20 cellular contexts compared by ENCODE assay signal in the genomic region with DNA sequence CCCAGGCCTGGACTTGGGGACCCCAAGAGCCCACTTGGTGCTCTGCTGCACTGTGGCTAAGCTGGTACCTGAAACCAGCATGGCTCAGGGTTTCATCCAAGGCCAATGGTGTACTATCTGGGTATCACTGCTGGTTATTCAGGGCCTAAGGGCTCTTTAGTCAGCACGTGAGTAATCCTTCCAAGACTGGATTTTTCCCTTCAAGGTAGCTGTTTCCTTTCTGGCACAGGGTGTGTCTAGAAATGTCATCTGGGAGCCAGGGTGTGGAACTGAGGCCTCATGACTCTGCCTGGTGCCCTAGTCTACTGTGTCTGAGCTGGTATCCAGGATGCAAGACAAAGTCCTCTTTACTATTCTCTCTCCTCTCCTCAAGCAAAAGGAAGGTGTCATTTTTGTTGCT.
"Had no signal": no experiment of that assay in that cellular context is flagged by ENCODE, and none has a peak within 500 bp of the region (broad histone marks: within the 10 kb centered on the region; RNA-seq: fewer than 3 reads in every experiment).

No MANE protein-coding gene starts in this region.

- H2AFZ ChIP-seq: parathyroid adenoma had no signal

- H3K4me1 Mint-ChIP-seq: natural killer cell had no signal

- H3K36me3 Mint-ChIP-seq: natural killer cell had no signal

- H3K4me3 ChIP-seq: coronary artery, esophagus squamous epithelium, tibial nerve, vagina had no signal

- H3K9ac ChIP-seq: parathyroid adenoma had no signal

- H3K36me3 ChIP-seq: brain microvascular endothelial cell, esophagus squamous epithelium, tibial nerve, vagina had no signal

- H3K27ac Mint-ChIP-seq: natural killer cell had no signal

- H3K4me1 ChIP-seq: esophagus squamous epithelium, parathyroid adenoma, tibial nerve, vagina had no signal

- ATAC-seq: activated T-cell treated with anti-CD3 and anti-CD28 coated beads, Interleukin-2, amount 50 U/mL, for 4 hours; left cardiac atrium had no signal

- DNase-seq: activated CD4-positive, alpha-beta T cell treated with anti-CD3 and anti-CD28 coated beads, Interleukin-2, amount 50 U/mL, for 1 hour; activated CD4-positive, CD25-positive, alpha-beta regulatory T cell treated with anti-CD3 and anti-CD28 coated beads, Interleukin-2, amount 50 U/mL, for 72 hours; activated CD8-positive, alpha-beta memory T cell treated with anti-CD3 and anti-CD28 coated beads, Interleukin-2, amount 50 U/mL, for 4 hours; activated effector memory CD4-positive, alpha-beta T cell treated with Interleukin-2 at 50 U/mL for 16 hours; activated naive CD4-positive, alpha-beta T cell treated with anti-CD3 and anti-CD28 coated beads, Interleukin-2, amount 50 U/mL, for 16 hours; activated T-cell treated with anti-CD3 and anti-CD28 coated beads, Interleukin-2, amount 50 U/mL, for 4 hours; aorta; brain microvascular endothelial cell; esophagus squamous epithelium; left cardiac atrium; natural killer cell; stimulated activated CD4-positive, alpha-beta T cell treated with anti-CD3 and anti-CD28 coated beads, Interleukin-12 subunit alpha, Interleukin-12 subunit beta, amount 100 ng/mL, for 4 hours; stimulated activated CD4-positive, alpha-beta T cell treated with anti-CD3 and anti-CD28 coated beads, Interleukin-1b, Interleukin-23, amount 100 ng/mL, for 48 hours; stimulated activated CD8-positive, alpha-beta memory T cell treated with anti-CD3 and anti-CD28 coated beads, Interleukin-4, amount 100 ng/mL, for 48 hours; stimulated activated naive CD4-positive, alpha-beta T cell treated with Interleukin-2 at 50 U/mL for 16 hours had no signal

- H3K9me3 Mint-ChIP-seq: natural killer cell had no signal

- H3K27ac ChIP-seq: brain microvascular endothelial cell, coronary artery, esophagus squamous epithelium, parathyroid adenoma, tibial nerve, vagina, VCaP had no signal

- H3K79me2 ChIP-seq: parathyroid adenoma had no signal

- H3K4me3 Mint-ChIP-seq: activated T-cell treated with anti-CD3 and anti-CD28 coated beads, Interleukin-2, amount 50 U/mL, for 4 hours; natural killer cell had no signal

- H3K9me3 ChIP-seq: esophagus squamous epithelium, vagina had no signal

- H3K27me3 ChIP-seq: brain microvascular endothelial cell, esophagus squamous epithelium, tibial nerve, vagina had no signal
